Comparison of ENCODE assay signal across 1 cellular context in the genomic region with DNA sequence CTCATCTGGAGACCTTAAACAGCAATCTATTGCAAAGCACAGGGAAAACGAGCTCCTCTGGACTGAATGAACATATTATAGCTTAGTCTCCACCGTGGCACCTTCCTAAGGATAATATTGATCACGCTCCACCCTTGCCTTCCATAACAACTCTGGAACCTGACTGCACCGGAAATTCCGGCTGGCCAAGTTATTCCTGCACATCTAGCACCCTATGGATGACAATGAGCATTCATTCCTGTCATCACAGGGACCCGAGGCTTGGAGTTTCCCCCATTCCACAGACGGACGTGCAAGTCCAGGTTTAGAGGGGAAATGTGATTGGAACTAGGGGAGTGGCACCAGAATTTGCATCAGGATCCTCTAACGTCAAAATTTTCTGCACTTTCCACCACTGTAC.
TF ChIP-seq lines count a peak whose summit lies in the region.

No MANE protein-coding gene starts in this region.

TF ChIP-seq in HEK293T, 16 proteins besides CTCF, POLR2A, EP300 and RAD21:
- TF ChIP-seq FOXA1 (IDR thresholded peaks at IDR 0.05) (no peak), SP1 (IDR thresholded peaks at IDR 0.05) (no peak)
